In genomic region chr14:38904959-38905358, GRCh38 we compare ENCODE assay signal across 9 cellular contexts.
"Had no signal": no experiment of that assay in that cellular context is flagged by ENCODE, and none has a peak within 500 bp of the region (broad histone marks: within the 10 kb centered on the region; RNA-seq: fewer than 3 reads in every experiment).

No MANE protein-coding gene starts in this region.

- ATAC-seq: HCT116, K562 had no signal

- DNase-seq: GM23248, GOT3, H7, HFFc6, IMR-90, KG1 had no signal

- H3K9me3 Mint-ChIP-seq: HFFc6 had no signal

- H3K4me3 ChIP-seq: GM23248, HAP-1, K562 had no signal

- H3K4me3 Mint-ChIP-seq: HFFc6 had no signal

- H3K4me1 ChIP-seq: HAP-1 had no signal

- H3K27ac Mint-ChIP-seq: HFFc6 had no signal

- H3K27ac ChIP-seq: GM23248 had no signal

- H3K9ac ChIP-seq: GM23248 had no signal

- H3K36me3 ChIP-seq: HAP-1 had no signal

- H3K9me3 ChIP-seq: HAP-1 had no signal
